Comparison of ENCODE assay signal across 8 cellular contexts in genomic region chr1:27598902-27599528, GRCh38. TPM values are rescaled to one million over a fixed set of nuclear protein-coding genes. Genes with fewer than 3 reads are reported as not detected.
DNase-seq lines count a peak whose midpoint lies in the region; ATAC-seq and TF ChIP-seq lines count a peak whose summit lies in the region.

No MANE protein-coding gene starts in this region.

- intact Hi-C loops in activated CD4-positive, alpha-beta T cell treated with anti-CD3 and anti-CD28 coated beads, Interleukin-2, amount 10 ng/mL, durations not matched to agents 24 days and 14 days (cut with micrococcal nuclease): no loop called here
- intact Hi-C loops in esophagus muscularis mucosa (cut with DNase I): no loop called here

- peak overlapping the region; percentile 26 to 44 (median 28) for H3K4me3 ChIP-seq in esophagus muscularis mucosa
- H3K4me3 ChIP-seq in neural cell (ENCODE audit: low read length): peak overlapping the region; percentile 97
- no peak overlapping the region for H3K4me3 ChIP-seq in upper lobe of left lung

- H3K9me2 ChIP-seq in neural cell (ENCODE audit: insufficient read depth, low read length): no peaks in the 10 kb centered on the region

- H3K4me1 ChIP-seq in esophagus muscularis mucosa (peaks cover 79 to 90% (median 87%) of the 10 kb centered on the region in 4 donors), upper lobe of left lung (peaks cover 53 to 87% (median 57%) of the 10 kb centered on the region in 4 donors)

- H3K9me3 ChIP-seq in esophagus muscularis mucosa (no peaks in the 10 kb centered on the region), neural cell (ENCODE audit: low read length) (no peaks in the 10 kb centered on the region), upper lobe of left lung (no peaks in the 10 kb centered on the region)

- H3F3A ChIP-seq in neural cell (ENCODE audit: insufficient read depth, low read length, poor library complexity, severe bottlenecking): no peaks in the 10 kb centered on the region

- H3K4me2 ChIP-seq in neural cell (ENCODE audit: low read length): peak overlapping the region; percentile 91

- peak overlapping the region; percentile 55 for H3K4me3 Mint-ChIP-seq in activated CD4-positive, alpha-beta T cell treated with anti-CD3 and anti-CD28 coated beads, Interleukin-2, amount 10 ng/mL, durations not matched to agents 24 days and 14 days

- H3K27me3 Mint-ChIP-seq in activated CD4-positive, alpha-beta T cell treated with anti-CD3 and anti-CD28 coated beads, Interleukin-2, amount 10 ng/mL, durations not matched to agents 24 days and 14 days: no peaks in the 10 kb centered on the region

- no peak overlapping the region for H2AFZ ChIP-seq in neural cell (ENCODE audit: low read depth, low read length)

- TF ChIP-seq RAD21 in neural cell (conservative IDR thresholded peaks at IDR 0.05): no peak

- no peaks in the 10 kb centered on the region for H3K9me3 Mint-ChIP-seq in activated CD4-positive, alpha-beta T cell treated with anti-CD3 and anti-CD28 coated beads, Interleukin-2, amount 10 ng/mL, durations not matched to agents 24 days and 14 days

- no peaks in the 10 kb centered on the region for H3K27me3 ChIP-seq in esophagus muscularis mucosa
- no peaks in the 10 kb centered on the region for H3K27me3 ChIP-seq in neural cell (ENCODE audit: insufficient read depth, low read depth, low read length)
- no peaks in the 10 kb centered on the region for H3K27me3 ChIP-seq in upper lobe of left lung

- H3K27ac Mint-ChIP-seq in activated CD4-positive, alpha-beta T cell treated with anti-CD3 and anti-CD28 coated beads, Interleukin-2, amount 10 ng/mL, durations not matched to agents 24 days and 14 days: peak overlapping the region; percentile 43

- peaks cover 34% of the 10 kb centered on the region for H3K4me1 Mint-ChIP-seq in activated CD4-positive, alpha-beta T cell treated with anti-CD3 and anti-CD28 coated beads, Interleukin-2, amount 10 ng/mL, durations not matched to agents 24 days and 14 days

- H3K27ac ChIP-seq in esophagus muscularis mucosa (replicated peaks in 1 of 4) (peak overlapping the region; percentile 96 to 99 (median 97)), neural cell (ENCODE audit: low read length) (peak overlapping the region; percentile 15), upper lobe of left lung (peak overlapping the region; percentile 44 to 97 (median 54))

- peaks cover 94% of the 10 kb centered on the region for H3K79me2 ChIP-seq in neural cell (replicated peaks; ENCODE audit: insufficient read depth, low read length)

- 11% methylated on average over 6 of the region's 6 CpGs for WGBS in esophagus muscularis mucosa
- 16 to 17% methylated on average over 6 of the region's 6 CpGs for WGBS in upper lobe of left lung, 2 donors

- H3K9ac ChIP-seq in neural cell (ENCODE audit: low read length): peak overlapping the region; percentile 54

- peaks cover 2% of the 10 kb centered on the region for H3K36me3 Mint-ChIP-seq in activated CD4-positive, alpha-beta T cell treated with anti-CD3 and anti-CD28 coated beads, Interleukin-2, amount 10 ng/mL, durations not matched to agents 24 days and 14 days (ENCODE audit: low read depth)

- DNase-seq in activated effector memory CD4-positive, alpha-beta T cell treated with anti-CD3 and anti-CD28 coated beads, Interleukin-2, amount 50 U/mL, for 16 hours: peak; percentile 78
- no peak for DNase-seq in activated effector memory CD4-positive, alpha-beta T cell treated with Interleukin-2 at 50 U/mL for 16 hours
- DNase-seq in activated CD4-positive, alpha-beta T cell treated with anti-CD3 and anti-CD28 coated beads, Interleukin-2, amount 10 ng/mL, durations not matched to agents 24 days and 14 days: peak; percentile 81
- DNase-seq in esophagus muscularis mucosa (ENCODE audit: extremely low spot score) (no peak), upper lobe of left lung (peak in 1 of 2 donors; percentile 79), cerebellar nuclear complex (lab: John Stamatoyannopoulos, UW) (no peak)

- TF ChIP-seq POLR2A in esophagus muscularis mucosa (IDR thresholded peaks at IDR 0.05; ENCODE audit: low read depth) (no peak), upper lobe of left lung (IDR thresholded peaks at IDR 0.05) (no peak)

- TF ChIP-seq EP300 in esophagus muscularis mucosa (IDR thresholded peaks at IDR 0.05): no peak
- no peak for TF ChIP-seq EP300 in neural cell (conservative IDR thresholded peaks at IDR 0.05; ENCODE audit: poor library complexity, severe bottlenecking)
- no peak for TF ChIP-seq EP300 in upper lobe of left lung (IDR thresholded peaks at IDR 0.05)

- H4K20me1 ChIP-seq in neural cell (ENCODE audit: insufficient read depth): peaks cover 78% of the 10 kb centered on the region

- ATAC-seq in upper lobe of left lung (ENCODE audit: low FRiP score in 2 of 2) (peak; percentile 20 to 45), GM18907 (IDR thresholded peaks at IDR 0.05; ENCODE audit: unreplicated experiment) (no peak)

- H3K36me3 ChIP-seq in esophagus muscularis mucosa (no peaks in the 10 kb centered on the region), neural cell (ENCODE audit: insufficient read depth, low read length) (no peaks in the 10 kb centered on the region), upper lobe of left lung (peaks cover 0 to 1% (median 0%) of the 10 kb centered on the region in 4 donors)

- TF ChIP-seq CTCF in esophagus muscularis mucosa (IDR thresholded peaks at IDR 0.05): no peak
- TF ChIP-seq CTCF in neural cell (IDR thresholded peaks at IDR 0.05; ENCODE audit: poor library complexity, severe bottlenecking): no peak
- TF ChIP-seq CTCF in upper lobe of left lung (IDR thresholded peaks at IDR 0.05): no peak

TF ChIP-seq in neural cell, 6 proteins besides CTCF, POLR2A, EP300 and RAD21:
- TF ChIP-seq REST (IDR thresholded peaks at IDR 0.05; ENCODE audit: borderline replicate concordance): no peak
- no peak for TF ChIP-seq POLR2AphosphoS5 (IDR thresholded peaks at IDR 0.05)
- no peak for TF ChIP-seq TAF1 (IDR thresholded peaks at IDR 0.05; ENCODE audit: low read depth)
- TF ChIP-seq SMC3 (conservative IDR thresholded peaks at IDR 0.05; ENCODE audit: poor library complexity): no peak
- TF ChIP-seq EZH2 (IDR thresholded peaks at IDR 0.05; ENCODE audit: borderline replicate concordance, insufficient read depth, low read length, poor library complexity, severe bottlenecking): no peak
- TF ChIP-seq MXI1 (conservative IDR thresholded peaks at IDR 0.05; ENCODE audit: poor library complexity, severe bottlenecking): no peak

RNA-seq across cellular contexts. Expression of gene AHDC1, which starts 4.9 kb away (rescaled TPM):
- total RNA-seq in activated CD4-positive, alpha-beta T cell treated with anti-CD3 and anti-CD28 coated beads, Interleukin-2, amount 10 ng/mL, durations not matched to agents 24 days and 14 days: 33.9 and 34.7 TPM in 2 replicates
- 10 to 100 TPM; 14.7 to 54.3 (median 35.4) TPM for total RNA-seq in esophagus muscularis mucosa
- polyA plus RNA-seq in neural cell: 5.3 and 18.4 TPM in 2 replicates
- 28.0 and 30.7 TPM in 2 replicates for polyA minus RNA-seq in neural cell
- total RNA-seq in upper lobe of left lung: 10 to 100 TPM; 10.8 to 43.4 (median 26.2) TPM

RNA-seq across cellular contexts. Expression of gene FGR, which starts 36.0 kb away (rescaled TPM):
- 0.19 and 0.21 TPM in 2 replicates for total RNA-seq in activated CD4-positive, alpha-beta T cell treated with anti-CD3 and anti-CD28 coated beads, Interleukin-2, amount 10 ng/mL, durations not matched to agents 24 days and 14 days
- total RNA-seq in esophagus muscularis mucosa: 10 to 100 TPM; 12.0 to 32.1 (median 12.6) TPM
- not detected in 2 replicates for polyA plus RNA-seq in neural cell
- not detected in 2 replicates for polyA minus RNA-seq in neural cell
- total RNA-seq in upper lobe of left lung: 100 to 1,000 TPM in 5 of 6 donors, 10 to 100 TPM in 1; 59.8 to 234 (median 150) TPM

Comparison
In these comparisons a context has a peak if more than half of its experiments do, and no peak if none do; other contexts are left out.
1. DNase-seq: peak in activated effector memory CD4-positive, alpha-beta T cell treated with anti-CD3 and anti-CD28 coated beads, Interleukin-2, amount 50 U/mL, for 16 hours (single experiment) and activated CD4-positive, alpha-beta T cell treated with anti-CD3 and anti-CD28 coated beads, Interleukin-2, amount 10 ng/mL, durations not matched to agents 24 days and 14 days (single experiment); none in activated effector memory CD4-positive, alpha-beta T cell treated with Interleukin-2 at 50 U/mL for 16 hours (single experiment), esophagus muscularis mucosa (single experiment) and cerebellar nuclear complex (0 of 2).
2. H3K27ac ChIP-seq: peak in every context shown above with its lines; median percentile 97 in esophagus muscularis mucosa; 54 in upper lobe of left lung; 15 in neural cell.
3. H3K4me3 ChIP-seq: peak in esophagus muscularis mucosa (4 of 4) and neural cell (single experiment); none in upper lobe of left lung (0 of 4).
4. RNA of gene FGR, which starts 36.0 kb away (total RNA-seq): 59.8 to 234 TPM in upper lobe of left lung and 12.0 to 32.1 TPM in esophagus muscularis mucosa; 0.19 to 0.21 TPM in activated CD4-positive, alpha-beta T cell treated with anti-CD3 and anti-CD28 coated beads, Interleukin-2, amount 10 ng/mL, durations not matched to agents 24 days and 14 days; every median in the first group is over 10 times any median in the second.